21 cellular contexts compared by ENCODE assay signal in the genomic region with DNA sequence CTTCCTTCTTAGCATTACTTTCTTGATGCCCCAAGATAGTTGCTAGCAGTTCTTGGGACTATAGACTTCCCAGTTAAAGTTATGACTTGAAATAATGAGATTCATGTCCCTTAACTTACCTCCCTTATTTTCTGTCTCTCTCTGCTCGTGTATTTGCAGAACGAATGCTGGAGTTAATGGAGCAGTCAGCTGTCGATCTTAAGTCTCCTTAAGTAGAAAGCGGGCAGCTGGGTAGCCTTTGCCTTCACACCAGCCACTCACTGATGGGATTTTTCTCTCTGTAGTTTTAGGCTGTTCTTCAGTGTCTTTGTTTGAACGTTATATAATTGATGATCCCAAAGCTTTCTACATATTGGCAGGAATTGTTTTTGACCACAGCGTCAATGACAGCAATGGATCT. TPM values are rescaled to one million over a fixed set of nuclear protein-coding genes. Genes with fewer than 3 reads are reported as not detected.
A peak's percentile ranks its signal among the peaks of the same experiment; 100 is the strongest.
DNase-seq lines count a peak whose midpoint lies in the region; ATAC-seq, FAIRE-seq and TF ChIP-seq lines count a peak whose summit lies in the region.
"Had no signal": no experiment of that assay in that cellular context is flagged by ENCODE, and none has a peak within 500 bp of the region (broad histone marks: within the 10 kb centered on the region; RNA-seq: fewer than 3 reads in every experiment).

No MANE protein-coding gene starts in this region.

- ATAC-seq in GM19467 (IDR thresholded peaks at IDR 0.05; ENCODE audit: unreplicated experiment) = no peak
- ATAC-seq: activated CD4-positive, CD25-positive, alpha-beta regulatory T cell treated with anti-CD3 and anti-CD28 coated beads, Interleukin-2, amount 50 U/mL, for 24 hours; gastrocnemius medialis had no signal

- H3K4me1 ChIP-seq in ACC112 (ENCODE audit: control insufficient read depth, insufficient read depth, low read length, unreplicated experiment) = peaks cover 25% of the 10 kb centered on the region
- H3K4me1 ChIP-seq: gastrocnemius medialis, tibial nerve had no signal

- TF ChIP-seq CTCF in brain microvascular endothelial cell (IDR thresholded peaks at IDR 0.05; ENCODE audit: low read depth, low read length, missing control alignments) = no peak

- no peaks in the 10 kb centered on the region for H3K79me2 ChIP-seq in ACC112 (ENCODE audit: control insufficient read depth, insufficient read depth, low read length, unreplicated experiment)

- H3K36me3 ChIP-seq in ACC112 (ENCODE audit: insufficient read depth, low read length) (no peaks in the 10 kb centered on the region), brain microvascular endothelial cell (replicated peaks) (no peaks in the 10 kb centered on the region)
- H3K36me3 ChIP-seq: gastrocnemius medialis, sigmoid colon, tibial nerve had no signal

- H3K27me3 ChIP-seq in ACC112 (ENCODE audit: insufficient read depth, low read length) (no peaks in the 10 kb centered on the region), brain microvascular endothelial cell (replicated peaks) (peaks cover 14% of the 10 kb centered on the region)
- H3K27me3 ChIP-seq: gastrocnemius medialis, sigmoid colon, tibial nerve had no signal

- no peak for TF ChIP-seq POLR2A in GM12891 (IDR thresholded peaks at IDR 0.05; ENCODE audit: low read depth, low read length)

- peak overlapping the region; percentile 36 for H2AFZ ChIP-seq in ACC112 (ENCODE audit: low read length, unreplicated experiment)

- DNase-seq in LHCN-M2 (ENCODE audit: low read depth) (peak; percentile 41), brain microvascular endothelial cell (no peak), myocyte (ENCODE audit: low read depth) (peak; percentile 49), GM12891 (ENCODE audit: insufficient read length, low spot score) (no peak), DMS153 (lab: John Stamatoyannopoulos, UW) (no peak)
- no peak for DNase-seq in activated naive CD4-positive, alpha-beta T cell (lab: John Stamatoyannopoulos, UW)
- DNase-seq: activated CD4-positive, alpha-beta T cell treated with anti-CD3 and anti-CD28 coated beads, Interleukin-2, amount 50 U/mL, for 48 hours; activated naive CD4-positive, alpha-beta T cell treated with Interleukin-2 at 50 U/mL for 16 hours; CD4-positive, alpha-beta memory T cell; gastrocnemius medialis; hippocampal formation; NCI-H774; RPMI8226; sigmoid colon; stimulated activated CD4-positive, alpha-beta T cell treated with anti-CD3 and anti-CD28 coated beads, Interleukin-15, amount 100 ng/mL, for 24 hours; stimulated activated CD4-positive, alpha-beta T cell treated with anti-CD3 and anti-CD28 coated beads, Interleukin-4, amount 100 ng/mL, for 4 hours had no signal

- peak overlapping the region; percentile 52 for H3K4me3 ChIP-seq in ACC112 (ENCODE audit: low read depth, low read length)
- no peak overlapping the region for H3K4me3 ChIP-seq in brain microvascular endothelial cell (ENCODE audit: low read depth, low read length)
- H3K4me3 ChIP-seq: gastrocnemius medialis, sigmoid colon, tibial nerve had no signal

- H3K27ac ChIP-seq in ACC112 (ENCODE audit: low read depth, low read length) = 0 out of 2 replicates have a peak overlapping the region, but pooled peaks have one; percentile 50
- H3K27ac ChIP-seq in brain microvascular endothelial cell = peak overlapping the region; percentile 7
- H3K27ac ChIP-seq: gastrocnemius medialis, sigmoid colon, tibial nerve had no signal

- FAIRE-seq in GM12891 (lab: Jason Lieb, UNC) = no peak
- FAIRE-seq: GM12892 had no signal

- in situ Hi-C loops in brain microvascular endothelial cell (cut with HindIII; ENCODE audit: low pct_ligation_motif_present, low sequenced_read_pairs) = no loop called here

TF ChIP-seq in GM12891, 5 proteins besides CTCF, POLR2A, EP300 and RAD21:
- no peak for TF ChIP-seq SPI1 (IDR thresholded peaks at IDR 0.05; ENCODE audit: low read depth, low read length)
- no peak for TF ChIP-seq POU2F2 (IDR thresholded peaks at IDR 0.05; ENCODE audit: low read depth, low read length)
- TF ChIP-seq POLR2AphosphoS5 (IDR thresholded peaks at IDR 0.05; ENCODE audit: low read depth, low read length) = no peak
- TF ChIP-seq TAF1 (IDR thresholded peaks at IDR 0.05; ENCODE audit: low read depth, low read length) = no peak
- no peak for TF ChIP-seq PAX5 (IDR thresholded peaks at IDR 0.05; ENCODE audit: insufficient read depth, low read length, severe bottlenecking)

RNA-seq across cellular contexts. Expression of gene ABCA3, which starts 24.9 kb away (rescaled TPM):
- total RNA-seq in LHCN-M2 (2014; rRNA removed) (0.29 and 0.32 TPM in 2 replicates), myocyte (7.0 and 12.1 TPM in 2 replicates)
- 0.64 TPM for polyA plus RNA-seq in LHCN-M2 (2012)
- polyA plus RNA-seq in myocyte (2012) = 8.4 TPM
- 0.58 TPM for polyA plus RNA-seq in GM12891 (2012; ENCODE audit: low read depth, missing spikeins)

Comparison
In these comparisons a context has a peak if more than half of its experiments do, and no peak if none do; other contexts are left out.
1. DNase-seq: peak in LHCN-M2 (single experiment) and myocyte (single experiment); none in brain microvascular endothelial cell (single experiment), GM12891 (single experiment), activated naive CD4-positive, alpha-beta T cell (0 of 4) and DMS153 (single experiment).